ENCODE assay signal across 1 cellular context in the genomic region with DNA sequence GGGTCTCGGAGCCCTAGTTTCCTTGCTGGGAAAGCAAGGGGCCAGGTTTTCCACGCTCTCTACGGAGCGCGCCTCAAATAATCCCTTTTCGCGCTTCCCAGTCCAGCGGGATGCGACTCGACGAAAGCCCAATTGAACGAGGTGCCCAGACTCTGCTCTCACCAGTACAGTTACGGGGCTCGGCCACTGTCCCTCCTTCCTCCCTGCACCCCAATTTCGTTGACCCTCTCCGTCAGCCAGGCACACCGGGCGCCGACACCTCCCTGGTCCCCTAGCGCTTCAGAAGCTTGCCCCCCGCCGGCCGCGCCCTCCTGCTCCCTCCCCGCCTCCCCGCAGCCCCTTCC.
TF ChIP-seq lines count a peak whose summit lies in the region.

No MANE protein-coding gene starts in this region.

TF ChIP-seq in H1, 55 proteins besides CTCF, POLR2A, EP300 and RAD21:
- TF ChIP-seq, protein P1, sequence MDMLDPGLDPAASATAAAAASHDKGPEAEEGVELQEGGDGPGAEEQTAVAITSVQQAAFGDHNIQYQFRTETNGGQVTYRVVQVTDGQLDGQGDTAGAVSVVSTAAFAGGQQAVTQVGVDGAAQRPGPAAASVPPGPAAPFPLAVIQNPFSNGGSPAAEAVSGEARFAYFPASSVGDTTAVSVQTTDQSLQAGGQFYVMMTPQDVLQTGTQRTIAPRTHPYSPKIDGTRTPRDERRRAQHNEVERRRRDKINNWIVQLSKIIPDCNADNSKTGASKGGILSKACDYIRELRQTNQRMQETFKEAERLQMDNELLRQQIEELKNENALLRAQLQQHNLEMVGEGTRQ (IDR thresholded peaks at IDR 0.05; ENCODE audit: low read length) = no peak
- TF ChIP-seq RBBP5 (IDR thresholded peaks at IDR 0.05; ENCODE audit: borderline replicate concordance, low read depth, low read length) = no peak
- peak; percentile 19 for TF ChIP-seq SAP30 (IDR thresholded peaks at IDR 0.05; ENCODE audit: insufficient read depth, insufficient replicate concordance, low read length)
- TF ChIP-seq, protein P2, sequence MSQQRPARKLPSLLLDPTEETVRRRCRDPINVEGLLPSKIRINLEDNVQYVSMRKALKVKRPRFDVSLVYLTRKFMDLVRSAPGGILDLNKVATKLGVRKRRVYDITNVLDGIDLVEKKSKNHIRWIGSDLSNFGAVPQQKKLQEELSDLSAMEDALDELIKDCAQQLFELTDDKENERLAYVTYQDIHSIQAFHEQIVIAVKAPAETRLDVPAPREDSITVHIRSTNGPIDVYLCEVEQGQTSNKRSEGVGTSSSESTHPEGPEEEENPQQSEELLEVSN (IDR thresholded peaks at IDR 0.05) = peak; percentile 1; the same call in 1 of the 2 replicates
- no peak for TF ChIP-seq RNF2 (IDR thresholded peaks at IDR 0.05; ENCODE audit: borderline replicate concordance, low read depth, low read length, missing control alignments, poor library complexity, severe bottlenecking)
- no peak for TF ChIP-seq TAF7 (optimal IDR thresholded peaks at IDR 0.05; ENCODE audit: borderline replicate concordance, low read depth, low read length)
- no peak for TF ChIP-seq YY1 (IDR thresholded peaks at IDR 0.05; ENCODE audit: low read depth, low read length)
- TF ChIP-seq, protein P3, sequence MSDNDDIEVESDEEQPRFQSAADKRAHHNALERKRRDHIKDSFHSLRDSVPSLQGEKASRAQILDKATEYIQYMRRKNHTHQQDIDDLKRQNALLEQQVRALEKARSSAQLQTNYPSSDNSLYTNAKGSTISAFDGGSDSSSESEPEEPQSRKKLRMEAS (IDR thresholded peaks at IDR 0.05) = peak; percentile 3; the same call in 1 of the 2 replicates
